ENCODE assay signal across 1 cellular context in genomic region chr19:46068345-46069258, GRCh38.
TF ChIP-seq lines count a peak whose summit lies in the region.

No MANE protein-coding gene starts in this region.

TF ChIP-seq in GM23338, 12 proteins besides CTCF, POLR2A, EP300 and RAD21 (continued from another document):
- TF ChIP-seq ZNF462 (CRISPR knock-in tag; IDR thresholded peaks at IDR 0.05) (no peak), ZNF331 (CRISPR knock-in tag; IDR thresholded peaks at IDR 0.05; ENCODE audit: low read depth) (no peak), NANOG (IDR thresholded peaks at IDR 0.05; ENCODE audit: borderline replicate concordance) (no peak), STAT1 (IDR thresholded peaks at IDR 0.05; ENCODE audit: unreplicated experiment) (no peak), REST (IDR thresholded peaks at IDR 0.05; ENCODE audit: unreplicated experiment) (no peak), JUNB (IDR thresholded peaks at IDR 0.05; ENCODE audit: unreplicated experiment) (no peak), EZH2 (IDR thresholded peaks at IDR 0.05; ENCODE audit: low read depth, unreplicated experiment) (no peak), ETS1 (IDR thresholded peaks at IDR 0.05) (no peak), EZH2phosphoT487 (IDR thresholded peaks at IDR 0.05; ENCODE audit: unreplicated experiment) (no peak), CREB1 (CRISPR knock-in tag; IDR thresholded peaks at IDR 0.05; ENCODE audit: low read depth) (no peak)
TF ChIP-seq in GM23338: peak in this region for 0.
